1 cellular context compared by ENCODE assay signal in genomic region chr3:183698760-183699159, GRCh38.
TF ChIP-seq lines count a peak whose summit lies in the region.

No MANE protein-coding gene starts in this region.

TF ChIP-seq in HepG2, 621 proteins besides CTCF, POLR2A, EP300 and RAD21 (continued from another document):
- TF ChIP-seq BCLAF1 (IDR thresholded peaks at IDR 0.05): no peak
